In genomic region chr4:26583865-26584652, GRCh38 we compare ENCODE assay signal across 8 cellular contexts. TPM values are rescaled to one million over a fixed set of nuclear protein-coding genes. Genes with fewer than 3 reads are reported as not detected.
DNase-seq lines count a peak whose midpoint lies in the region; ATAC-seq, FAIRE-seq and TF ChIP-seq lines count a peak whose summit lies in the region.

TSS of gene TBC1D19 (plus strand) at chr4:26584084. CDS start at chr4:26584194, 110 bp downstream.

- no peaks in the 10 kb centered on the region for H3K36me3 ChIP-seq in adrenal gland (replicated peaks in 1 of 2)
- H3K36me3 ChIP-seq in heart right ventricle, result no peaks in the 10 kb centered on the region
- no peaks in the 10 kb centered on the region for H3K36me3 ChIP-seq in upper lobe of left lung

- DNase-seq in GM12891 (ENCODE audit: insufficient read length, low spot score) (peak; percentile 71), NCI-H1417 treated with DMSO at 0.1 percent for 48 hours (lab: John Stamatoyannopoulos, UW) (peak; percentile 85), SW 1271 (lab: John Stamatoyannopoulos, UW) (peak; percentile 76 to 84), adrenal gland (peak; percentile 85 to 96 (median 93)), heart right ventricle (peak; percentile 86 to 87), posterior vena cava (ENCODE audit: low spot score) (peak; percentile 96), upper lobe of left lung (peak; percentile 92 to 95)

- H3K9me3 ChIP-seq in adrenal gland (replicated peaks in 1 of 3), result no peaks in the 10 kb centered on the region
- H3K9me3 ChIP-seq in heart right ventricle, result peaks cover 0 to 16% (median 0%) of the 10 kb centered on the region in 11 donors
- no peaks in the 10 kb centered on the region for H3K9me3 ChIP-seq in upper lobe of left lung

- TF ChIP-seq POLR2A in GM12891 (IDR thresholded peaks at IDR 0.05; ENCODE audit: low read depth, low read length), result peak; percentile 72
- TF ChIP-seq POLR2A in adrenal gland (IDR thresholded peaks at IDR 0.05), result peak; percentile 31 to 73
- peak in 3 of 4 donors; percentile 22 to 60 (median 41) for TF ChIP-seq POLR2A in upper lobe of left lung (IDR thresholded peaks at IDR 0.05)

- peak within 1 kb of the TSS; percentile 70 to 96 (median 80) for H3K4me3 ChIP-seq in adrenal gland
- peak within 1 kb of the TSS; percentile 40 to 89 (median 80) for H3K4me3 ChIP-seq in heart right ventricle
- H3K4me3 ChIP-seq in upper lobe of left lung, result peak within 1 kb of the TSS; percentile 76 to 94 (median 82)

- no peak for TF ChIP-seq EP300 in upper lobe of left lung (IDR thresholded peaks at IDR 0.05)

- H3K4me1 ChIP-seq in adrenal gland (replicated peaks in 1 of 2) (peaks cover 11 to 21% of the 10 kb centered on the region in 2 donors), heart right ventricle (peaks cover 0 to 24% (median 15%) of the 10 kb centered on the region in 9 donors), upper lobe of left lung (peaks cover 0 to 13% (median 7%) of the 10 kb centered on the region in 4 donors)

- H3K27ac ChIP-seq in adrenal gland (peak within 1 kb of the TSS; percentile 22 to 82 (median 76)), heart right ventricle (peak within 1 kb of the TSS in 9 of 10 donors; percentile 59 to 86 (median 76)), upper lobe of left lung (peak within 1 kb of the TSS; percentile 71 to 85 (median 78))

- TF ChIP-seq CTCF in adrenal gland (IDR thresholded peaks at IDR 0.05) (peak in 1 of 6 experiments; percentile 6), heart right ventricle (IDR thresholded peaks at IDR 0.05) (no peak), upper lobe of left lung (IDR thresholded peaks at IDR 0.05) (no peak)

- ATAC-seq in HG02798 (IDR thresholded peaks at IDR 0.05; ENCODE audit: poor library complexity, unreplicated experiment) (peak; percentile 100), heart right ventricle (peak; percentile 99 to 100 (median 100)), upper lobe of left lung (ENCODE audit: low FRiP score in 2 of 2) (peak; percentile 99 to 100)

- peak; percentile 97 for FAIRE-seq in GM12891 (lab: Jason Lieb, UNC)

- 0% methylated on average over 27 to 39 of the region's 39 CpGs for WGBS in adrenal gland, 4 donors
- 1% methylated on average over 39 of the region's 39 CpGs for WGBS in heart right ventricle, 2 donors
- WGBS in upper lobe of left lung, 2 donors, result 1% methylated on average over 17 to 39 of the region's 39 CpGs

- H3K27me3 ChIP-seq in adrenal gland (no peaks in the 10 kb centered on the region), heart right ventricle (no peaks in the 10 kb centered on the region), upper lobe of left lung (no peaks in the 10 kb centered on the region)

- intact Hi-C loops in adrenal gland (cut with DNase I) (no loop called here), heart right ventricle (cut with DNase I) (loop anchor here in 5 of 10 donors (5.0 to 10.0 kb wide), 4 partner anchors 271 to 431 kb away; partner anchors contain the start of gene STIM2 (in 1 of the 5)), posterior vena cava (cut with DNase I) (no loop called here)

TF ChIP-seq in GM12891, 5 proteins besides CTCF, POLR2A, EP300 and RAD21:
- peak; percentile 59; the same call in 1 of the 2 replicates for TF ChIP-seq POLR2AphosphoS5 (IDR thresholded peaks at IDR 0.05; ENCODE audit: low read depth, low read length)
- TF ChIP-seq PAX5 (IDR thresholded peaks at IDR 0.05; ENCODE audit: insufficient read depth, low read length, severe bottlenecking), result no peak
- TF ChIP-seq POU2F2 (IDR thresholded peaks at IDR 0.05; ENCODE audit: low read depth, low read length), result peak; percentile 92
- TF ChIP-seq SPI1 (IDR thresholded peaks at IDR 0.05; ENCODE audit: low read depth, low read length), result no peak
- peak; percentile 94 for TF ChIP-seq TAF1 (IDR thresholded peaks at IDR 0.05; ENCODE audit: low read depth, low read length)
TF ChIP-seq in GM12891: peak in this region for 3.

RNA-seq across cellular contexts. Expression of gene TBC1D19, which starts in this region (rescaled TPM):
- 1.4 TPM for polyA plus RNA-seq in GM12891 (2012; ENCODE audit: low read depth, missing spikeins)
- total RNA-seq in adrenal gland (10 to 100 TPM in 7 of 8 donors, 1 to 10 TPM in 1; 8.4 to 37.0 (median 14.4) TPM), heart right ventricle (10 to 100 TPM in 4 of 10 donors, 1 to 10 TPM in 6; 6.1 to 10.7 (median 9.7) TPM), posterior vena cava (10 to 100 TPM; 11.7 to 12.5 TPM), upper lobe of left lung (10 to 100 TPM in 3 of 6 donors, 1 to 10 TPM in 3; 6.8 to 35.6 (median 11.8) TPM)
- polyA plus RNA-seq in adrenal gland (10 to 100 TPM in 1 of 3 donors, 1 to 10 TPM in 2; 3.5 to 20.9 (median 4.4) TPM), heart right ventricle (1 to 10 TPM; 1.6 to 4.0 TPM)

Comparison
In these comparisons a context has a peak if more than half of its experiments do, and no peak if none do; other contexts are left out.
1. Peak in every context shown above with its lines: DNase-seq, ATAC-seq, H3K4me3 ChIP-seq and H3K27ac ChIP-seq.